10 cellular contexts compared by ENCODE assay signal in genomic region chr2:42957109-42958035, GRCh38.
DNase-seq lines count a peak whose midpoint lies in the region; ATAC-seq and TF ChIP-seq lines count a peak whose summit lies in the region.
"Had no signal": no experiment of that assay in that cellular context is flagged by ENCODE, and none has a peak within 500 bp of the region (broad histone marks: within the 10 kb centered on the region; RNA-seq: fewer than 3 reads in every experiment).

No MANE protein-coding gene starts in this region.

- no peaks in the 10 kb centered on the region for H3K36me3 ChIP-seq in adipocyte (ENCODE audit: control insufficient read depth, insufficient read depth, low read length, severe bottlenecking)
- no peaks in the 10 kb centered on the region for H3K36me3 ChIP-seq in SJCRH30

- DNase-seq in AG10803 (ENCODE audit: low read depth) (peak; percentile 58), adipocyte (ENCODE audit: low read depth) (no peak), left colon (no peak), hippocampal formation (lab: John Stamatoyannopoulos, UW) (no peak), SJCRH30 (no peak), germinal center (ENCODE audit: low spot score) (no peak), cardiac septum (ENCODE audit: low spot score) (no peak)

- H3K27me3 ChIP-seq in adipocyte (replicated peaks; ENCODE audit: control insufficient read depth, insufficient read depth, low read length): no peaks in the 10 kb centered on the region
- H3K27me3 ChIP-seq in SJCRH30: peaks cover 6% of the 10 kb centered on the region; the same call in 1 of the 2 replicates

- ATAC-seq in HG03432 (IDR thresholded peaks at IDR 0.05; ENCODE audit: unreplicated experiment) (peak; percentile 60), left colon (peak; percentile 85)

- intact Hi-C loops in left colon (cut with DNase I, micrococcal nuclease) (no loop called here), cardiac septum (cut with DNase I) (loop anchor here (2.0 kb wide), 1 partner anchor 31 kb away; no protein-coding TSS in a partner anchor)

- H3K4me3 ChIP-seq in AG10803 (ENCODE audit: low read length): no peak overlapping the region
- H3K4me3 ChIP-seq in adipocyte (ENCODE audit: low read length): no peak overlapping the region
- no peak overlapping the region for H3K4me3 ChIP-seq in SJCRH30
- H3K4me3 ChIP-seq: lung, smooth muscle cell had no signal

- no peak for TF ChIP-seq CTCF in AG10803 (conservative IDR thresholded peaks at IDR 0.05; ENCODE audit: low read length)

- no peak overlapping the region for H3K27ac ChIP-seq in SJCRH30

- H3K4me1 ChIP-seq in adipocyte (ENCODE audit: control insufficient read depth, insufficient read depth, low read length) (peaks cover 62% of the 10 kb centered on the region), SJCRH30 (peaks cover 10% of the 10 kb centered on the region)

- no peaks in the 10 kb centered on the region for H3K9me3 ChIP-seq in adipocyte (ENCODE audit: control insufficient read depth, low read length)
- no peaks in the 10 kb centered on the region for H3K9me3 ChIP-seq in SJCRH30 (replicated peaks)

- H3K9ac ChIP-seq in adipocyte (ENCODE audit: low read length): peak overlapping the region; percentile 87
